1 cellular context compared by ENCODE assay signal in genomic region chr9:132575005-132575609, GRCh38.
TF ChIP-seq lines count a peak whose summit lies in the region.

No MANE protein-coding gene starts in this region.

TF ChIP-seq in GM12878, 131 proteins besides CTCF, POLR2A, EP300 and RAD21 (continued from another document):
- TF ChIP-seq ZNF687 (IDR thresholded peaks at IDR 0.05), result no peak
